ENCODE assay signal across 1 cellular context in genomic region chr13:37878496-37878895, GRCh38.
TF ChIP-seq lines count a peak whose summit lies in the region.

No MANE protein-coding gene starts in this region.

TF ChIP-seq in H1, 55 proteins besides CTCF, POLR2A, EP300 and RAD21:
- TF ChIP-seq TCF12 (IDR thresholded peaks at IDR 0.05; ENCODE audit: low read depth, low read length) (no peak), TBP (IDR thresholded peaks at IDR 0.05; ENCODE audit: low read depth, low read length) (no peak), SUZ12 (IDR thresholded peaks at IDR 0.05; ENCODE audit: low read length) (no peak), GTF2F1 (IDR thresholded peaks at IDR 0.05; ENCODE audit: borderline replicate concordance, low read depth, low read length) (no peak), KDM1A (IDR thresholded peaks at IDR 0.05; ENCODE audit: borderline replicate concordance, low read length) (no peak)
